ENCODE assay signal across 26 cellular contexts in the genomic region with DNA sequence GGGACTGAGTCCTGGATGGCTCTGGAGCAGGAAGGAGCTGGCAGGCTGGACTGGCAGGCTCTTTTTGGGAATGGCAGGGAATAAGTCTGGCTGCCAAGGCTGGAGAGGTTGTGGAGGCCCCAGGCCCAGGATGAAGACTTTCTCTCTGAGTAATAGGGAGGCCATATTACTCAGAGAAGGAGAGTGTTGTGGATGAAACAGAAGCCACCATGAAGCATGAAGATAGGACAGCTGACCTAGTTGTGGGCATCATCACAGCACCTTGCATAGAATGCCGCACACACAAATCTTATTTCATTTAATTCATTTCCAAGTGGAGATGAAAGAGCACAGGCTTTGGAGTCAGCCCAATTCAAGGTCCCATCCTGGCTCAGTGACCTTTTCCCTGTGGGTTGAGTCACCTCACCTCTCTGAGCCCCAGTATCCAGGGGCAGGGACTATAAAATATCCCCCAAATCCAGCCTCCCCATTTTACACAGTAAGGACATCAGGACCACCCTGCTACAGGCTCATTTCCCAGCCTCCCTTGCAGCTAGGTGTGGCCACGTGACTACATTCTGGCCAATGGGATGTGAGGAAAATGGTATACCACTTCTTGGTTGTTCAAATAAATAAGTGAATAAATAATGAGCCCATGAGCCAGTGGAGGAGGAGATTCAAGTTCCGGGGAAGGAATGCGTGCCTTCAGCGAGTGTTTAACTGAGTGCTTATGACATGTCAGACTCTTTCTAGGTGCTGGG. TPM values are rescaled to one million over a fixed set of nuclear protein-coding genes. Genes with fewer than 3 reads are reported as not detected.
A peak's percentile ranks its signal among the peaks of the same experiment; 100 is the strongest.
DNase-seq lines count a peak whose midpoint lies in the region; ATAC-seq, FAIRE-seq and TF ChIP-seq lines count a peak whose summit lies in the region.
"Had no signal": no experiment of that assay in that cellular context is flagged by ENCODE, and none has a peak within 500 bp of the region (broad histone marks: within the 10 kb centered on the region; RNA-seq: fewer than 3 reads in every experiment).

No MANE protein-coding gene starts in this region.

- CTCF ChIA-PET in activated naive CD4-positive, alpha-beta T cell treated with anti-CD3 and anti-CD28 coated beads for 36 hours (lab: Charles Lee): interaction anchor here (1.2 kb wide), 1 partner anchor 24 kb away, joined by 3 read pairs; no protein-coding TSS in a partner anchor

- peaks cover 25% of the 10 kb centered on the region for H3K36me3 Mint-ChIP-seq in activated naive CD4-positive, alpha-beta T cell treated with anti-CD3 and anti-CD28 coated beads for 36 hours (ENCODE audit: low read depth)
- H3K36me3 Mint-ChIP-seq in activated naive CD4-positive, alpha-beta T cell treated with anti-CD3 and anti-CD28 coated beads, Interleukin-2, amount 50 U/mL, for 72 hours: peaks cover 0 to 45% of the 10 kb centered on the region in 2 donors
- H3K36me3 Mint-ChIP-seq in natural killer cell treated with Interleukin-12 subunit alpha and Interleukin-12 subunit beta and Interleukin-15 and Interleukin-18, amount 100 ng/mL, for 72 hours: peaks cover 10% of the 10 kb centered on the region

- TF ChIP-seq POLR2A in GM12891 (IDR thresholded peaks at IDR 0.05; ENCODE audit: low read depth, low read length): no peak

- no peaks in the 10 kb centered on the region for H3K9me3 Mint-ChIP-seq in activated naive CD4-positive, alpha-beta T cell treated with anti-CD3 and anti-CD28 coated beads for 36 hours
- no peaks in the 10 kb centered on the region for H3K9me3 Mint-ChIP-seq in activated naive CD4-positive, alpha-beta T cell treated with anti-CD3 and anti-CD28 coated beads, Interleukin-2, amount 50 U/mL, for 72 hours
- no peaks in the 10 kb centered on the region for H3K9me3 Mint-ChIP-seq in natural killer cell treated with Interleukin-12 subunit alpha and Interleukin-12 subunit beta and Interleukin-15 and Interleukin-18, amount 100 ng/mL, for 72 hours
- H3K9me3 Mint-ChIP-seq: activated T-helper 2 cell treated with anti-CD3 and anti-CD28 coated beads, Interferon-gamma antibody, Interleukin-2, Interleukin-4, amounts not matched to agents 10 μg/mL and 5 μg/mL and 100 μg/mL, durations not matched to agents 14 hours and 24 hours and 36 hours; T-helper 2 cell treated with Interferon-gamma antibody and Interleukin-4, amounts not matched to agents 5 μg/mL and 100 μg/mL, for 36 hours had no signal

- H3K27me3 ChIP-seq in H7 (ENCODE audit: control insufficient read depth, insufficient read depth, low read length): no peaks in the 10 kb centered on the region; the same call in 1 of the 2 replicates
- H3K27me3 ChIP-seq: foreskin keratinocyte, hepatocyte, neutrophil had no signal

- H3K36me3 ChIP-seq in H7 (replicated peaks; ENCODE audit: control insufficient read depth, insufficient read depth, low read length): no peaks in the 10 kb centered on the region
- H3K36me3 ChIP-seq: SJSA1, thoracic aorta, WERI-Rb-1 had no signal

- H3K4me3 Mint-ChIP-seq in activated naive CD4-positive, alpha-beta T cell treated with anti-CD3 and anti-CD28 coated beads for 36 hours: no peak overlapping the region
- H3K4me3 Mint-ChIP-seq in natural killer cell treated with Interleukin-12 subunit alpha and Interleukin-12 subunit beta and Interleukin-15 and Interleukin-18, amount 100 ng/mL, for 72 hours: no peak overlapping the region
- H3K4me3 Mint-ChIP-seq: CD14-positive monocyte; T-helper 2 cell treated with Interferon-gamma antibody and Interleukin-4, amounts not matched to agents 5 μg/mL and 100 μg/mL, for 36 hours had no signal

- no peak for DNase-seq in activated naive CD4-positive, alpha-beta T cell treated with anti-CD3 and anti-CD28 coated beads for 36 hours
- DNase-seq in activated naive CD4-positive, alpha-beta T cell treated with Interleukin-2 at 50 U/mL for 16 hours: no peak
- DNase-seq in GM12891 (ENCODE audit: insufficient read length, low spot score): no peak
- no peak for DNase-seq in activated naive CD4-positive, alpha-beta T cell treated with anti-CD3 and anti-CD28 coated beads, Interleukin-2, amount 50 U/mL, for 72 hours (ENCODE audit: low spot score in 2 of 2)
- no peak for DNase-seq in natural killer cell treated with Interleukin-12 subunit alpha and Interleukin-12 subunit beta and Interleukin-15 and Interleukin-18, amount 100 ng/mL, for 72 hours (ENCODE audit: low spot score)
- DNase-seq in H7: no peak
- DNase-seq in GM03348 (ENCODE audit: low spot score): no peak
- DNase-seq in kidney glomerular epithelial cell (lab: John Stamatoyannopoulos, UW): no peak
- DNase-seq: anterior cingulate cortex; caudate nucleus; DMS53; foreskin keratinocyte; GDM1; KG1; NCI-H146; NCI-H526 treated with DMSO at 0.1 percent for 48 hours; stimulated activated CD4-positive, alpha-beta T cell treated with anti-CD3 and anti-CD28 coated beads, Interleukin-1b, Interleukin-23, amount 100 ng/mL, for 48 hours; WERI-Rb-1 had no signal

- H3K4me3 ChIP-seq in H7 (ENCODE audit: insufficient read depth, low read depth, low read length): no peak overlapping the region
- H3K4me3 ChIP-seq: hepatocyte, SJSA1, thoracic aorta had no signal

- peak overlapping the region; percentile 19 for H3K27ac Mint-ChIP-seq in activated naive CD4-positive, alpha-beta T cell treated with anti-CD3 and anti-CD28 coated beads for 36 hours
- H3K27ac Mint-ChIP-seq in activated naive CD4-positive, alpha-beta T cell treated with anti-CD3 and anti-CD28 coated beads, Interleukin-2, amount 50 U/mL, for 72 hours: peak overlapping the region; percentile 61 to 67
- H3K27ac Mint-ChIP-seq in natural killer cell treated with Interleukin-12 subunit alpha and Interleukin-12 subunit beta and Interleukin-15 and Interleukin-18, amount 100 ng/mL, for 72 hours: peak overlapping the region; percentile 74 to 87
- H3K27ac Mint-ChIP-seq: activated T-helper 2 cell treated with anti-CD3 and anti-CD28 coated beads, Interferon-gamma antibody, Interleukin-2, Interleukin-4, amounts not matched to agents 10 μg/mL and 5 μg/mL and 100 μg/mL, durations not matched to agents 14 hours and 24 hours and 36 hours; T-helper 2 cell treated with Interferon-gamma antibody and Interleukin-4, amounts not matched to agents 5 μg/mL and 100 μg/mL, for 36 hours had no signal

- peak; percentile 54 to 66 for ATAC-seq in activated naive CD4-positive, alpha-beta T cell treated with anti-CD3 and anti-CD28 coated beads, Interleukin-2, amount 50 U/mL, for 72 hours
- no peak for ATAC-seq in natural killer cell treated with Interleukin-12 subunit alpha and Interleukin-12 subunit beta and Interleukin-15 and Interleukin-18, amount 100 ng/mL, for 72 hours
- ATAC-seq: foreskin keratinocyte had no signal

- H3K4me1 Mint-ChIP-seq in activated naive CD4-positive, alpha-beta T cell treated with anti-CD3 and anti-CD28 coated beads for 36 hours (ENCODE audit: low read depth): peaks cover 70% of the 10 kb centered on the region
- peaks cover 52 to 65% of the 10 kb centered on the region in 2 donors for H3K4me1 Mint-ChIP-seq in natural killer cell treated with Interleukin-12 subunit alpha and Interleukin-12 subunit beta and Interleukin-15 and Interleukin-18, amount 100 ng/mL, for 72 hours (ENCODE audit: low read depth in 2 of 2)

- FAIRE-seq in GM12891 (lab: Jason Lieb, UNC): peak; percentile 5
- FAIRE-seq: RCC 7860 had no signal

- H3K27me3 Mint-ChIP-seq in activated naive CD4-positive, alpha-beta T cell treated with anti-CD3 and anti-CD28 coated beads for 36 hours (ENCODE audit: low read depth): no peaks in the 10 kb centered on the region
- H3K27me3 Mint-ChIP-seq in natural killer cell treated with Interleukin-12 subunit alpha and Interleukin-12 subunit beta and Interleukin-15 and Interleukin-18, amount 100 ng/mL, for 72 hours: no peaks in the 10 kb centered on the region

- intact Hi-C loops in activated naive CD4-positive, alpha-beta T cell treated with anti-CD3 and anti-CD28 coated beads for 36 hours (cut with micrococcal nuclease): no loop called here

TF ChIP-seq in GM12891, 5 proteins besides CTCF, POLR2A, EP300 and RAD21:
- TF ChIP-seq TAF1 (IDR thresholded peaks at IDR 0.05; ENCODE audit: low read depth, low read length) (no peak), PAX5 (IDR thresholded peaks at IDR 0.05; ENCODE audit: insufficient read depth, low read length, severe bottlenecking) (no peak), POU2F2 (IDR thresholded peaks at IDR 0.05; ENCODE audit: low read depth, low read length) (no peak), SPI1 (IDR thresholded peaks at IDR 0.05; ENCODE audit: low read depth, low read length) (no peak), POLR2AphosphoS5 (IDR thresholded peaks at IDR 0.05; ENCODE audit: low read depth, low read length) (no peak)

RNA-seq across cellular contexts. Expression of a gene that starts 9.4 kb away (rescaled TPM):
- 10 to 100 TPM; 30.5 to 34.0 TPM for total RNA-seq in activated naive CD4-positive, alpha-beta T cell treated with anti-CD3 and anti-CD28 coated beads for 36 hours
- polyA plus RNA-seq in GM12891 (2012; ENCODE audit: low read depth, missing spikeins): 12.4 TPM
- total RNA-seq in activated naive CD4-positive, alpha-beta T cell treated with anti-CD3 and anti-CD28 coated beads, Interleukin-2, amount 50 U/mL, for 72 hours: 10 to 100 TPM; 60.7 to 69.7 TPM
- 10 to 100 TPM; 36.0 to 41.1 TPM for total RNA-seq in natural killer cell treated with Interleukin-12 subunit alpha and Interleukin-12 subunit beta and Interleukin-15 and Interleukin-18, amount 100 ng/mL, for 72 hours
- total RNA-seq in H7 (2014; rRNA removed; shearing (Covaris generic)): not detected in 2 replicates

RNA-seq across cellular contexts. Expression of a gene that starts 47.7 kb away (rescaled TPM):
- 100 to 1,000 TPM; 728 to 759 TPM for total RNA-seq in activated naive CD4-positive, alpha-beta T cell treated with anti-CD3 and anti-CD28 coated beads for 36 hours
- polyA plus RNA-seq in GM12891 (2012; ENCODE audit: low read depth, missing spikeins): 448 TPM
- total RNA-seq in activated naive CD4-positive, alpha-beta T cell treated with anti-CD3 and anti-CD28 coated beads, Interleukin-2, amount 50 U/mL, for 72 hours: 100 to 1,000 TPM; 655 to 769 TPM
- total RNA-seq in natural killer cell treated with Interleukin-12 subunit alpha and Interleukin-12 subunit beta and Interleukin-15 and Interleukin-18, amount 100 ng/mL, for 72 hours: 1,000 to 10,000 TPM in 1 of 2 donors, 100 to 1,000 TPM in 1; 666 to 1,078 TPM
- total RNA-seq in H7 (2014; rRNA removed; shearing (Covaris generic)): 9.4 and 9.6 TPM in 2 replicates

Comparison
In these comparisons a context has a peak if more than half of its experiments do, and no peak if none do; other contexts are left out.
1. H3K27ac Mint-ChIP-seq: peak in every context shown above with its lines; median percentile 80 in natural killer cell treated with Interleukin-12 subunit alpha and Interleukin-12 subunit beta and Interleukin-15 and Interleukin-18, amount 100 ng/mL, for 72 hours; 64 in activated naive CD4-positive, alpha-beta T cell treated with anti-CD3 and anti-CD28 coated beads, Interleukin-2, amount 50 U/mL, for 72 hours; 19 in activated naive CD4-positive, alpha-beta T cell treated with anti-CD3 and anti-CD28 coated beads for 36 hours.
2. ATAC-seq: peak in activated naive CD4-positive, alpha-beta T cell treated with anti-CD3 and anti-CD28 coated beads, Interleukin-2, amount 50 U/mL, for 72 hours (2 of 2); none in natural killer cell treated with Interleukin-12 subunit alpha and Interleukin-12 subunit beta and Interleukin-15 and Interleukin-18, amount 100 ng/mL, for 72 hours (0 of 2).
3. RNA of a gene that starts 9.4 kb away (total RNA-seq): 60.7 to 69.7 TPM in activated naive CD4-positive, alpha-beta T cell treated with anti-CD3 and anti-CD28 coated beads, Interleukin-2, amount 50 U/mL, for 72 hours, 36.0 to 41.1 TPM in natural killer cell treated with Interleukin-12 subunit alpha and Interleukin-12 subunit beta and Interleukin-15 and Interleukin-18, amount 100 ng/mL, for 72 hours and 30.5 to 34.0 TPM in activated naive CD4-positive, alpha-beta T cell treated with anti-CD3 and anti-CD28 coated beads for 36 hours; not detected in H7; every median in the first group is over 10 times any median in the second.
4. RNA of a gene that starts 47.7 kb away (total RNA-seq): 666 to 1,078 TPM in natural killer cell treated with Interleukin-12 subunit alpha and Interleukin-12 subunit beta and Interleukin-15 and Interleukin-18, amount 100 ng/mL, for 72 hours, 655 to 769 TPM in activated naive CD4-positive, alpha-beta T cell treated with anti-CD3 and anti-CD28 coated beads, Interleukin-2, amount 50 U/mL, for 72 hours and 728 to 759 TPM in activated naive CD4-positive, alpha-beta T cell treated with anti-CD3 and anti-CD28 coated beads for 36 hours; 9.4 to 9.6 TPM in H7; every median in the first group is over 10 times any median in the second.